ENCODE assay signal across 6 cellular contexts in the genomic region with DNA sequence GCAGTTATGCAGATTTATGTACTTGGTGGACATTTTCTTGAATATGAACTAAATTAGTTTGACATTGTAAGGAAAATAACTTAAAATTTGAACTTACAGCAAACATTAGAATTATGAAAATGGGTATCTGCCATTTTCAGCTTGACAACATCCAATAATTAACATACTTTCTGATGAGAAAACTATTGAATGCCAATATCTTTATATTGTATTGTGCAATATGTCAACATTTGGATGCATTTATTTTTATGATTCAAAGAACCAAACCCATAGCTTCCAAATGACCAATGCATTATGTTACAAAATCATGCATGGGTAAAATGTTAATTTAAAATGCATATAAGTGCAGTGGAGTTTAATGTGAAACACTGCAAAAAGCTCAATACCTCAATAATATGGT.
"Had no signal": no experiment of that assay in that cellular context is flagged by ENCODE, and none has a peak within 500 bp of the region (broad histone marks: within the 10 kb centered on the region; RNA-seq: fewer than 3 reads in every experiment).

No MANE protein-coding gene starts in this region.

- H3K4me2 ChIP-seq: KMS-11 had no signal

- FAIRE-seq: HTR-8/SVneo had no signal

- H3K27ac ChIP-seq: HL-60, KMS-11 had no signal

- DNase-seq: Karpas-422, KBM-7, KG1 had no signal

- H3K9ac ChIP-seq: KMS-11 had no signal
